In genomic region chr11:85800595-85801342, GRCh38 we compare ENCODE assay signal across 28 cellular contexts. TPM values are rescaled to one million over a fixed set of nuclear protein-coding genes. Genes with fewer than 3 reads are reported as not detected.
"Had no signal": no experiment of that assay in that cellular context is flagged by ENCODE, and none has a peak within 500 bp of the region (broad histone marks: within the 10 kb centered on the region; RNA-seq: fewer than 3 reads in every experiment).

No MANE protein-coding gene starts in this region.

- DNase-seq: activated B cell treated with CpG ODN at 0.5 μM for 24 hours; activated CD4-positive, alpha-beta T cell treated with anti-CD3 and anti-CD28 coated beads for 36 hours; activated CD4-positive, alpha-beta T cell treated with anti-CD3 and anti-CD28 coated beads, Interleukin-2, amount 50 U/mL, for 4 hours; activated effector memory CD4-positive, alpha-beta T cell treated with Interleukin-2 at 50 U/mL for 16 hours; activated naive CD4-positive, alpha-beta T cell treated with anti-CD3 and anti-CD28 coated beads, Interleukin-2, amount 10 ng/mL, durations not matched to agents 7 days and 5 days; activated T-cell treated with anti-CD3 and anti-CD28 coated beads, Interleukin-2, amount 50 U/mL, for 48 hours; amygdala; effector CD4-positive, alpha-beta T cell; foreskin fibroblast; heart right ventricle; kidney; nephron progenitor cell; pancreas; psoas muscle; stimulated activated CD4-positive, alpha-beta T cell treated with anti-CD3 and anti-CD28 coated beads, Interleukin-1b, Interleukin-23, amount 100 ng/mL, for 48 hours; stimulated activated naive B cell treated with anti-CD40 and anti-IgM and Interleukin-4, amounts not matched to agents 10 μg/mL and 1 μg/mL and 100 μg/mL, for 72 hours; T1000; trophoblast cell had no signal

- H3K9me3 Mint-ChIP-seq: activated B cell treated with CpG ODN at 0.5 μM for 24 hours; nephron progenitor cell; stimulated activated naive B cell treated with anti-CD40 and anti-IgM and Interleukin-4, amounts not matched to agents 10 μg/mL and 1 μg/mL and 100 μg/mL, for 72 hours had no signal

- H3K27me3 ChIP-seq: pancreas, right atrium auricular region had no signal

- H3K36me3 ChIP-seq: heart right ventricle, pancreas, right atrium auricular region had no signal

- H3K27me3 Mint-ChIP-seq: activated CD4-positive, alpha-beta T cell treated with anti-CD3 and anti-CD28 coated beads for 36 hours; activated naive CD4-positive, alpha-beta T cell treated with anti-CD3 and anti-CD28 coated beads, Interleukin-2, amount 10 ng/mL, durations not matched to agents 7 days and 5 days; stimulated activated naive B cell treated with anti-CD40 and anti-IgM and Interleukin-4, amounts not matched to agents 10 μg/mL and 1 μg/mL and 100 μg/mL, for 72 hours had no signal

- H3K27ac Mint-ChIP-seq: activated B cell treated with CpG ODN at 0.5 μM for 24 hours; activated CD4-positive, alpha-beta T cell treated with anti-CD3 and anti-CD28 coated beads for 36 hours; activated naive CD4-positive, alpha-beta T cell treated with anti-CD3 and anti-CD28 coated beads, Interleukin-2, amount 10 ng/mL, durations not matched to agents 7 days and 5 days; nephron progenitor cell; stimulated activated naive B cell treated with anti-CD40 and anti-IgM and Interleukin-4, amounts not matched to agents 10 μg/mL and 1 μg/mL and 100 μg/mL, for 72 hours had no signal

- H3K27ac ChIP-seq: heart right ventricle, pancreas, psoas muscle, right atrium auricular region had no signal

- H3K36me3 Mint-ChIP-seq: stimulated activated naive B cell treated with anti-CD40 and anti-IgM and Interleukin-4, amounts not matched to agents 10 μg/mL and 1 μg/mL and 100 μg/mL, for 72 hours had no signal

- H3K9me3 ChIP-seq: heart right ventricle, pancreas, psoas muscle, right atrium auricular region had no signal

- ATAC-seq: activated CD4-positive, alpha-beta T cell treated with anti-CD3 and anti-CD28 coated beads for 36 hours; heart right ventricle; left lobe of liver; pancreas; psoas muscle; stimulated activated naive B cell treated with anti-CD40 and anti-IgM and Interleukin-4, amounts not matched to agents 10 μg/mL and 1 μg/mL and 100 μg/mL, for 72 hours had no signal

- H3K4me1 ChIP-seq: pancreas, psoas muscle, right atrium auricular region had no signal

- H3K4me3 Mint-ChIP-seq: activated B cell treated with CpG ODN at 0.5 μM for 24 hours; activated CD4-positive, alpha-beta T cell treated with anti-CD3 and anti-CD28 coated beads for 36 hours; activated naive CD4-positive, alpha-beta T cell treated with anti-CD3 and anti-CD28 coated beads, Interleukin-2, amount 10 ng/mL, durations not matched to agents 7 days and 5 days; nephron progenitor cell; stimulated activated naive B cell treated with anti-CD40 and anti-IgM and Interleukin-4, amounts not matched to agents 10 μg/mL and 1 μg/mL and 100 μg/mL, for 72 hours had no signal

- H3K4me1 Mint-ChIP-seq: activated B cell treated with CpG ODN at 0.5 μM for 24 hours; nephron progenitor cell; stimulated activated naive B cell treated with anti-CD40 and anti-IgM and Interleukin-4, amounts not matched to agents 10 μg/mL and 1 μg/mL and 100 μg/mL, for 72 hours had no signal

- H3K4me3 ChIP-seq: heart right ventricle, lung, pancreas, psoas muscle, right atrium auricular region had no signal

RNA-seq across cellular contexts. Expression of gene CCDC83, which starts 54.4 kb away (rescaled TPM):
- total RNA-seq: activated B cell treated with CpG ODN at 0.5 μM for 24 hours; activated CD4-positive, alpha-beta T cell treated with anti-CD3 and anti-CD28 coated beads for 36 hours; activated CD8-positive, alpha-beta memory T cell treated with anti-CD3 and anti-CD28 coated beads for 36 hours; chondrocyte; heart right ventricle; kidney; left lobe of liver; lung; mesenteric fat pad; pancreas; psoas muscle; right atrium auricular region; skeletal muscle tissue; T-helper 1 cell treated with Interleukin-12 subunit alpha and Interleukin-12 subunit beta and Interleukin-4 antibody, amounts not matched to agents 30 ng/mL and 1 ng/mL, for 36 hours; temporal lobe had no signal
- polyA plus RNA-seq: fibroblast of lung, heart right ventricle, lung, pancreas, psoas muscle had no signal
